In genomic region chr6:116876635-116877611, GRCh38 we compare ENCODE assay signal across 11 cellular contexts. TPM values are rescaled to one million over a fixed set of nuclear protein-coding genes. Genes with fewer than 3 reads are reported as not detected.
DNase-seq lines count a peak whose midpoint lies in the region; ATAC-seq and TF ChIP-seq lines count a peak whose summit lies in the region.
"Had no signal": no experiment of that assay in that cellular context is flagged by ENCODE, and none has a peak within 500 bp of the region (broad histone marks: within the 10 kb centered on the region; RNA-seq: fewer than 3 reads in every experiment).

Gene RFX6 (plus strand): TSS chr6:116877242. CDS start chr6:116877276, 34 bp downstream.

- no peak for TF ChIP-seq POLR2A in spleen (IDR thresholded peaks at IDR 0.05)

- intact Hi-C loops in spleen (cut with DNase I; ENCODE audit: low total_unique reads) = no loop called here

- no peak for ATAC-seq in T-helper 17 cell

- DNase-seq in DMS 273 (lab: John Stamatoyannopoulos, UW; ENCODE audit: unreplicated experiment) (peak; percentile 27), DMS 273 treated with DMSO at 0.1 percent for 48 hours (lab: John Stamatoyannopoulos, UW) (no peak), T-helper 17 cell (no peak), spleen (no peak), HCEC 1CT (no peak), GM19238 (ENCODE audit: insufficient read length, low spot score) (no peak)
- DNase-seq in effector memory CD4-positive, alpha-beta T cell = no peak
- DNase-seq: activated CD8-positive, alpha-beta memory T cell treated with anti-CD3 and anti-CD28 coated beads, Interleukin-2, amount 50 U/mL, for 48 hours had no signal

- peak within 1 kb of the TSS; percentile 63 for H3K4me3 Mint-ChIP-seq in T-helper 17 cell

- no peak within 1 kb of the TSS for H3K27ac ChIP-seq in spleen
- no peak within 1 kb of the TSS for H3K27ac ChIP-seq in effector memory CD4-positive, alpha-beta T cell (ENCODE audit: insufficient read depth, low read length, poor library complexity, severe bottlenecking)
- H3K27ac ChIP-seq: 22Rv1 had no signal

- peaks cover 27% of the 10 kb centered on the region for H3K27me3 Mint-ChIP-seq in T-helper 17 cell

- H3K36me3 ChIP-seq in iPS-15b (ENCODE audit: control insufficient read depth, insufficient read depth, low read length) = no peaks in the 10 kb centered on the region
- no peaks in the 10 kb centered on the region for H3K36me3 ChIP-seq in spleen
- H3K36me3 ChIP-seq in effector memory CD4-positive, alpha-beta T cell (ENCODE audit: control insufficient read depth, insufficient read depth, low read length) = no peaks in the 10 kb centered on the region

- H3K27me3 ChIP-seq in iPS-15b (ENCODE audit: control insufficient read depth, insufficient read depth, low read length) = peaks cover 55% of the 10 kb centered on the region
- peaks cover 0 to 71% (median 30%) of the 10 kb centered on the region in 7 donors for H3K27me3 ChIP-seq in spleen (replicated peaks in 1 of 7)
- H3K27me3 ChIP-seq in effector memory CD4-positive, alpha-beta T cell (replicated peaks; ENCODE audit: control insufficient read depth, insufficient read depth, low read length, poor library complexity, severe bottlenecking) = peaks cover 2% of the 10 kb centered on the region

- peak within 1 kb of the TSS; percentile 57 for H3K9ac ChIP-seq in iPS-15b (ENCODE audit: low read depth, low read length)

- 2 to 8% (median 4%) methylated on average over 31 to 73 of the region's 73 CpGs for WGBS in spleen, 5 donors

- peaks cover 3% of the 10 kb centered on the region for H3K36me3 Mint-ChIP-seq in T-helper 17 cell (ENCODE audit: low read depth)

- H3K4me1 Mint-ChIP-seq in T-helper 17 cell = peaks cover 9% of the 10 kb centered on the region

- TF ChIP-seq CTCF in spleen (IDR thresholded peaks at IDR 0.05 in 8 of 11, conservative IDR thresholded peaks at IDR 0.05 in 3 of 11) = no peak

- no peak within 1 kb of the TSS for H3K27ac Mint-ChIP-seq in T-helper 17 cell

- H3K4me3 ChIP-seq in iPS-15b (ENCODE audit: low read depth, low read length) (peak within 1 kb of the TSS; percentile 72), spleen (peak within 1 kb of the TSS in 6 of 8 donors; percentile 15 to 55 (median 20))
- H3K4me3 ChIP-seq in effector memory CD4-positive, alpha-beta T cell (ENCODE audit: insufficient read depth, low read depth, low read length, poor library complexity, severe bottlenecking) = no peak within 1 kb of the TSS

- no peaks in the 10 kb centered on the region for H3K4me1 ChIP-seq in iPS-15b (ENCODE audit: control insufficient read depth, insufficient read depth, low read length)
- H3K4me1 ChIP-seq in spleen = peaks cover 0 to 15% (median 11%) of the 10 kb centered on the region in 6 donors
- H3K4me1 ChIP-seq in effector memory CD4-positive, alpha-beta T cell (ENCODE audit: control insufficient read depth, insufficient read depth, low read length, poor library complexity, severe bottlenecking) = peaks cover 3% of the 10 kb centered on the region

- no peaks in the 10 kb centered on the region for H3K9me3 ChIP-seq in T-helper 17 cell (ENCODE audit: control insufficient read depth, low read length, poor library complexity, severe bottlenecking)
- H3K9me3 ChIP-seq in iPS-15b (ENCODE audit: control insufficient read depth, insufficient read depth, low read length) = no peaks in the 10 kb centered on the region
- H3K9me3 ChIP-seq in spleen = peaks cover 0 to 11% (median 0%) of the 10 kb centered on the region in 8 donors
- no peaks in the 10 kb centered on the region for H3K9me3 ChIP-seq in effector memory CD4-positive, alpha-beta T cell (ENCODE audit: control insufficient read depth, low read length)

RNA-seq across cellular contexts. Expression of gene RFX6, which starts in this region (rescaled TPM):
- total RNA-seq in T-helper 17 cell = not detected
- total RNA-seq in spleen = not detected
- polyA plus RNA-seq in spleen = not detected
- total RNA-seq: renal cortical epithelial cell had no signal
